In the genomic region with DNA sequence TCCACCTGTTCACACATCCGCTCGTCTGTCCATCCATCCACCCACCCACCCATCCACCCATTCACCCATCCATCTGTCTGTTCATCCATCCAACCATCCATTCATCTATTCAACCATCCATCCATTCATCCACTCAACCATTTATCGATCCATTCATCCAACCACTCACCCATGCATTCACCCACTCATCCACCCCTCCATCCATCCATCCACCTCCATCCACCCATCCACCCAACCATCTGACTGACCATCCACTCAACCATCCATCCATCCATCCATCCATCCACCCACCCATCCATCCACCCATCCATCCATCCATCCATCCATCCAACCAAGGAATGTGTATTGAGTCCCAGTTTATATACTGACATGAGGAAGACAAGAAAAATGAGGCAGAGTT, we compare ENCODE assay signal across 27 cellular contexts.
A peak's percentile ranks its signal among the peaks of the same experiment; 100 is the strongest.
DNase-seq lines count a peak whose midpoint lies in the region; ATAC-seq, FAIRE-seq and TF ChIP-seq lines count a peak whose summit lies in the region.
"Had no signal": no experiment of that assay in that cellular context is flagged by ENCODE, and none has a peak within 500 bp of the region (broad histone marks: within the 10 kb centered on the region; RNA-seq: fewer than 3 reads in every experiment).

No MANE protein-coding gene starts in this region.

- H3K9ac ChIP-seq in K562 (ENCODE audit: insufficient read depth in 1 of 2, low read depth in 2 of 2, low read length in 2 of 2) = no peak overlapping the region
- H3K9ac ChIP-seq in MM.1S (ENCODE audit: low read length) = no peak overlapping the region
- H3K9ac ChIP-seq: GM23248 had no signal

- H3K9me3 Mint-ChIP-seq in stimulated activated naive CD8-positive, alpha-beta T cell treated with anti-CD3 and anti-CD28 coated beads, Interleukin-15, Interleukin-2, amounts not matched to agents 100 ng/mL and 50 ng/mL, for 24 hours = no peaks in the 10 kb centered on the region
- no peaks in the 10 kb centered on the region for H3K9me3 Mint-ChIP-seq in endothelial cell (ENCODE audit: unreplicated experiment)
- H3K9me3 Mint-ChIP-seq: CD4-positive, CD25-positive, alpha-beta regulatory T cell; CD8-positive, alpha-beta memory T cell; HFFc6; IgD-negative memory B cell had no signal

- H3K4me3 Mint-ChIP-seq in stimulated activated naive CD8-positive, alpha-beta T cell treated with anti-CD3 and anti-CD28 coated beads, Interleukin-15, Interleukin-2, amounts not matched to agents 100 ng/mL and 50 ng/mL, for 24 hours = no peak overlapping the region
- H3K4me3 Mint-ChIP-seq in endothelial cell (ENCODE audit: unreplicated experiment) = peak overlapping the region; percentile 60
- H3K4me3 Mint-ChIP-seq: CD4-positive, CD25-positive, alpha-beta regulatory T cell; CD8-positive, alpha-beta memory T cell; HFFc6 had no signal

- H3K79me2 ChIP-seq in K562 (ENCODE audit: control insufficient read depth, insufficient read depth, low read length) (no peaks in the 10 kb centered on the region), MM.1S (ENCODE audit: low read length) (no peaks in the 10 kb centered on the region)

- H3K4me3 ChIP-seq in K562 (no peak overlapping the region), sigmoid colon (no peak overlapping the region), MM.1S (ENCODE audit: low read length) (no peak overlapping the region)
- H3K4me3 ChIP-seq: GM12878, GM23248 had no signal

- H3K27me3 ChIP-seq in K562 (ENCODE audit: control insufficient read depth in 2 of 2, insufficient read depth in 2 of 2, low read length in 2 of 2) (peaks cover 14 to 65% of the 10 kb centered on the region in 2 experiments), sigmoid colon (peaks cover 0 to 5% (median 0%) of the 10 kb centered on the region in 3 donors), MM.1S (replicated peaks; ENCODE audit: insufficient read depth, low read length) (peaks cover 53% of the 10 kb centered on the region)
- H3K27me3 ChIP-seq: BE2C had no signal

- TF ChIP-seq POLR2A in K562 (conservative IDR thresholded peaks at IDR 0.05) (no peak), sigmoid colon (IDR thresholded peaks at IDR 0.05) (no peak)

- no peak overlapping the region for H3K4me2 ChIP-seq in K562 (ENCODE audit: insufficient read depth, low read length)
- no peak overlapping the region for H3K4me2 ChIP-seq in MM.1S (ENCODE audit: low read depth, low read length)

- TF ChIP-seq RAD21 in K562 (CRISPR knock-in tag; conservative IDR thresholded peaks at IDR 0.05 in 1 of 2, IDR thresholded peaks at IDR 0.05 in 1 of 2) = no peak

- TF ChIP-seq EP300 in K562 (IDR thresholded peaks at IDR 0.05; ENCODE audit: low read length) (no peak), sigmoid colon (IDR thresholded peaks at IDR 0.05) (no peak)

- ATAC-seq in stimulated activated naive CD8-positive, alpha-beta T cell treated with anti-CD3 and anti-CD28 coated beads, Interleukin-15, Interleukin-2, amounts not matched to agents 100 U/mL and 50 U/mL, for 24 hours = no peak
- ATAC-seq in K562 = no peak

- no peaks in the 10 kb centered on the region for H3F3A ChIP-seq in MM.1S (ENCODE audit: insufficient read depth, low read length)

- in situ Hi-C loops in K562 (cut with MboI) = no loop called here

- H3K36me3 Mint-ChIP-seq in stimulated activated naive CD8-positive, alpha-beta T cell treated with anti-CD3 and anti-CD28 coated beads, Interleukin-15, Interleukin-2, amounts not matched to agents 100 ng/mL and 50 ng/mL, for 24 hours (ENCODE audit: low read depth) = no peaks in the 10 kb centered on the region
- H3K36me3 Mint-ChIP-seq in endothelial cell (ENCODE audit: low read depth, unreplicated experiment) = peaks cover 3% of the 10 kb centered on the region
- H3K36me3 Mint-ChIP-seq: CD4-positive, CD25-positive, alpha-beta regulatory T cell; CD8-positive, alpha-beta memory T cell; IgD-negative memory B cell had no signal

- H3K27ac ChIP-seq in K562 (ENCODE audit: extremely low read depth, low read depth, low read length) (no peak overlapping the region), sigmoid colon (no peak overlapping the region), MM.1S (ENCODE audit: low read length) (no peak overlapping the region)
- H3K27ac ChIP-seq: GM23248 had no signal

- intact Hi-C loops in K562 (cut with micrococcal nuclease) = no loop called here
- intact Hi-C loops in sigmoid colon (cut with DNase I) = loop anchor here (10.0 kb wide), 3 partner anchors 71 to 381 kb away; partner anchors contain the start of gene ABCG1

- no peaks in the 10 kb centered on the region for H3K9me2 ChIP-seq in MM.1S (replicated peaks; ENCODE audit: insufficient read depth, low read length)

- TF ChIP-seq CTCF in K562 (IDR thresholded peaks at IDR 0.05 in 2 of 3, conservative IDR thresholded peaks at IDR 0.05 in 1 of 3; ENCODE audit: insufficient read depth in 2 of 3, low read depth in 1 of 3, low read length in 3 of 3) (no peak), endothelial cell (IDR thresholded peaks at IDR 0.05; ENCODE audit: unreplicated experiment) (no peak), sigmoid colon (IDR thresholded peaks at IDR 0.05) (no peak), MM.1S (IDR thresholded peaks at IDR 0.05; ENCODE audit: low read length) (no peak)

- H3K27ac Mint-ChIP-seq in stimulated activated naive CD8-positive, alpha-beta T cell treated with anti-CD3 and anti-CD28 coated beads, Interleukin-15, Interleukin-2, amounts not matched to agents 100 ng/mL and 50 ng/mL, for 24 hours = peak overlapping the region; percentile 27
- H3K27ac Mint-ChIP-seq in endothelial cell (ENCODE audit: unreplicated experiment) = peak overlapping the region; percentile 1
- H3K27ac Mint-ChIP-seq: CD8-positive, alpha-beta memory T cell; HFFc6 had no signal

- H4K20me1 ChIP-seq in K562 (replicated peaks; ENCODE audit: control insufficient read depth, insufficient read depth, low read length) = peaks cover 20% of the 10 kb centered on the region; the same call in 1 of the 2 replicates
- no peaks in the 10 kb centered on the region for H4K20me1 ChIP-seq in MM.1S (ENCODE audit: insufficient read depth, low read length)

- H3K36me3 ChIP-seq in K562 (ENCODE audit: control insufficient read depth, insufficient read depth, low read length) = no peaks in the 10 kb centered on the region
- no peaks in the 10 kb centered on the region for H3K36me3 ChIP-seq in sigmoid colon
- H3K36me3 ChIP-seq in MM.1S (replicated peaks; ENCODE audit: insufficient read depth, low read length) = no peaks in the 10 kb centered on the region
- H3K36me3 ChIP-seq: BE2C had no signal

- 2% methylated on average over 3 of the region's 3 CpGs for WGBS in K562 (ENCODE audit: insufficient coverage, low coverage, missing lambda C conversion rate)
- 96 to 99% methylated on average over 3 of the region's 3 CpGs for WGBS in sigmoid colon, 2 donors

- peaks cover 9% of the 10 kb centered on the region for H3K4me1 Mint-ChIP-seq in stimulated activated naive CD8-positive, alpha-beta T cell treated with anti-CD3 and anti-CD28 coated beads, Interleukin-15, Interleukin-2, amounts not matched to agents 100 ng/mL and 50 ng/mL, for 24 hours (ENCODE audit: low read depth)
- H3K4me1 Mint-ChIP-seq in endothelial cell (ENCODE audit: unreplicated experiment) = peaks cover 3% of the 10 kb centered on the region

- H2AFZ ChIP-seq in K562 (ENCODE audit: low read depth, low read length) (no peak overlapping the region), MM.1S (ENCODE audit: low read length) (no peak overlapping the region)
- H2AFZ ChIP-seq: GM23248 had no signal

- H3K9me3 ChIP-seq in K562 (replicated peaks; ENCODE audit: control insufficient read depth, insufficient read depth, low read depth, low read length) (no peaks in the 10 kb centered on the region), sigmoid colon (no peaks in the 10 kb centered on the region), MM.1S (replicated peaks; ENCODE audit: insufficient read depth, low read length) (no peaks in the 10 kb centered on the region)
- H3K9me3 ChIP-seq: BE2C had no signal

- FAIRE-seq in K562 (lab: Jason Lieb, UNC) = no peak
- FAIRE-seq: A204.1, GM12878, GM19239, H54, HepG2 had no signal

- DNase-seq in stimulated activated naive CD8-positive, alpha-beta T cell treated with anti-CD3 and anti-CD28 coated beads, Interleukin-15, Interleukin-2, amounts not matched to agents 100 U/mL and 50 U/mL, for 24 hours = no peak
- DNase-seq in K562 (ENCODE audit: extremely low read depth in 1 of 4, low spot score in 3 of 4) = no peak
- DNase-seq in endothelial cell (ENCODE audit: low spot score) = no peak
- peak; percentile 39 for DNase-seq in sigmoid colon
- DNase-seq in NCI-H187 (lab: John Stamatoyannopoulos, UW) = no peak
- no peak for DNase-seq in stimulated activated CD8-positive, alpha-beta memory T cell treated with anti-CD3 and anti-CD28 coated beads, Interleukin-4, amount 100 ng/mL, for 48 hours
- DNase-seq in MM.1S = no peak
- DNase-seq: ACHN; BE2C; C1 segment of cervical spinal cord; CD4-positive, CD25-positive, alpha-beta regulatory T cell; CD8-positive, alpha-beta memory T cell; COR-L47; DMS 273 treated with DMSO at 0.1 percent for 48 hours; DMS53; DND-41; EL; GM23248; HCEC 1CT; HFFc6 had no signal

- H3K27me3 Mint-ChIP-seq in stimulated activated naive CD8-positive, alpha-beta T cell treated with anti-CD3 and anti-CD28 coated beads, Interleukin-15, Interleukin-2, amounts not matched to agents 100 ng/mL and 50 ng/mL, for 24 hours = no peaks in the 10 kb centered on the region
- H3K27me3 Mint-ChIP-seq in endothelial cell (ENCODE audit: unreplicated experiment) = peaks cover 6% of the 10 kb centered on the region

- CTCF ChIA-PET in K562 (lab: Yijun Ruan, JAX; ENCODE audit: low intra/inter-chr PET ratio) = interaction anchor here (0.8 kb wide), 1 partner anchor 165 kb away, joined by 3 read pairs; no protein-coding TSS in a partner anchor

- H3K4me1 ChIP-seq in K562 (replicated peaks in 1 of 2; ENCODE audit: control insufficient read depth in 2 of 2, insufficient read depth in 2 of 2, low read length in 2 of 2) = peaks cover 0 to 5% of the 10 kb centered on the region in 2 experiments; a peak in 2 of 5 replicates
- H3K4me1 ChIP-seq in sigmoid colon = peaks cover 0 to 4% (median 2%) of the 10 kb centered on the region in 4 donors
- no peaks in the 10 kb centered on the region for H3K4me1 ChIP-seq in MM.1S (ENCODE audit: low read length)
- H3K4me1 ChIP-seq: BE2C had no signal

- POLR2A ChIA-PET in K562 (lab: Yijun Ruan, JAX) = no interaction called here

- no TSS peak for BruUV-seq in K562 (replicated peaks; lab: Mats Ljungman, UMichigan)

- H3K9me1 ChIP-seq in K562 (ENCODE audit: control insufficient read depth, insufficient read depth, low read length) = no peaks in the 10 kb centered on the region
